Comparison of ENCODE assay signal across 8 cellular contexts in the genomic region with DNA sequence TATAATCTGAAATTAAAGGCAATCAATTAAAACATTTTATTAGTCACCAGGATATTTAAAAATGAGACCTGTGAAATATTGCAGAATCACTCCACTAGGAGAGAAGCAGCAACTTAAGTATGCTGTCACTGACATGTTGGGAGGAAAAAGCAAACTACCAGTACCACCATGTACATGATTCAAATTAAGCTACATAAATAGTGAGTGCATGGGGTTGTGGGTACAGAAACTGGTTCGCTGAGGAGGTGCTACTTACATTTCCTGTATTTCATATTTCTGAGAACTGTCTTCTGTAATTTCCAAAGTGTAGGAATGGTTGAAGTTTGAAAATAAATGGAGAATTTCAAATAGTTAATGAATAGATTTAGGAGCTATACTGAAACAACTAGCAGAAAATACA. TPM values are rescaled to one million over a fixed set of nuclear protein-coding genes. Genes with fewer than 3 reads are reported as not detected.
DNase-seq lines count a peak whose midpoint lies in the region; ATAC-seq, FAIRE-seq and TF ChIP-seq lines count a peak whose summit lies in the region.

No MANE protein-coding gene starts in this region.

- H3K4me1 ChIP-seq in Caco-2 (peaks cover 9% of the 10 kb centered on the region; the same call in 1 of the 2 replicates), HUES48 (ENCODE audit: control insufficient read depth, insufficient read depth, low read length) (peaks cover 29% of the 10 kb centered on the region), mammary epithelial cell (ENCODE audit: insufficient read depth, low read length) (peaks cover 18% of the 10 kb centered on the region), pancreas (peaks cover 10 to 45% (median 30%) of the 10 kb centered on the region in 3 donors)

- CTCF ChIA-PET in Caco-2 (lab: Charles Lee) = no interaction called here
- CTCF ChIA-PET in mammary epithelial cell (lab: Charles Lee; ENCODE audit: low non-redundant PET) = no interaction called here
- CTCF ChIA-PET in GM10248 (lab: Yijun Ruan, JAX) = interaction anchor here (0.8 to 2.7 kb wide), 12 partner anchors 16 to 853 kb away, joined by 3 to 15 read pairs (median 4); no protein-coding TSS in a partner anchor

- TF ChIP-seq CTCF in Caco-2 (IDR thresholded peaks at IDR 0.05; ENCODE audit: insufficient read depth in 1 of 2, low read depth in 1 of 2, low read length in 1 of 2, severe bottlenecking in 1 of 2, unreplicated experiment in 1 of 2) (no peak), mammary epithelial cell (conservative IDR thresholded peaks at IDR 0.05 in 1 of 2, IDR thresholded peaks at IDR 0.05 in 1 of 2; ENCODE audit: extremely low read depth in 1 of 2, insufficient read depth in 1 of 2, low read depth in 1 of 2, low read length in 2 of 2) (no peak), pancreas (IDR thresholded peaks at IDR 0.05) (no peak), GM10248 (IDR thresholded peaks at IDR 0.05; ENCODE audit: control extremely low read depth, extremely low read depth, low read depth, missing control alignments) (no peak)

- no peak overlapping the region for H3K27ac Mint-ChIP-seq in Caco-2 (ENCODE audit: unreplicated experiment)

- no peaks in the 10 kb centered on the region for H3K36me3 ChIP-seq in Caco-2 (ENCODE audit: control insufficient read depth, insufficient read depth, low read length)
- no peaks in the 10 kb centered on the region for H3K36me3 ChIP-seq in HUES48 (ENCODE audit: control insufficient read depth, insufficient read depth, low read length)
- H3K36me3 ChIP-seq in mammary epithelial cell (ENCODE audit: insufficient read depth, low read length) = no peaks in the 10 kb centered on the region
- no peaks in the 10 kb centered on the region for H3K36me3 ChIP-seq in pancreas

- no TSS peak for BruUV-seq in Caco-2 (replicated peaks; lab: Mats Ljungman, UMichigan)
- no TSS peak for BruUV-seq in mammary epithelial cell (replicated peaks; lab: Mats Ljungman, UMichigan)

- no peak for DNase-seq in Caco-2
- no peak for DNase-seq in mammary epithelial cell
- DNase-seq in pancreas = no peak
- DNase-seq in GM10248 (ENCODE audit: extremely low spot score) = no peak
- DNase-seq in T-helper 9 cell = no peak

- H3K4me3 ChIP-seq in Caco-2 (ENCODE audit: low read depth, low read length) = no peak overlapping the region
- peak overlapping the region; percentile 84; the same call in 1 of the 2 replicates for H3K4me3 ChIP-seq in HUES48 (ENCODE audit: low read depth, low read length)
- peak overlapping the region in 1 of 3 experiments; percentile 97 for H3K4me3 ChIP-seq in mammary epithelial cell (replicated peaks in 1 of 3; ENCODE audit: insufficient read depth in 1 of 3, low read depth in 2 of 3, low read length in 3 of 3)
- peak overlapping the region in 2 of 4 donors; percentile 60 to 90 for H3K4me3 ChIP-seq in pancreas

- dilution Hi-C loops in mammary epithelial cell (cut with HindIII; ENCODE audit: low sequenced_read_pairs) = no loop called here

- no peak overlapping the region for H2AFZ ChIP-seq in mammary epithelial cell (ENCODE audit: low read depth, low read length)

- intact Hi-C loops in Caco-2 (cut with micrococcal nuclease; ENCODE audit: unreplicated experiment) (loop anchor here (2.0 to 5.0 kb wide), 3 partner anchors 142 to 854 kb away; no protein-coding TSS in a partner anchor), mammary epithelial cell (cut with micrococcal nuclease) (no loop called here), pancreas (cut with DNase I) (loop anchor here in 2 of 3 donors (10.0 kb wide), 2 partner anchors 54 to 64 kb away; no protein-coding TSS in a partner anchor)

- no peak overlapping the region for H3K9ac ChIP-seq in HUES48 (ENCODE audit: low read depth, low read length)
- peak overlapping the region; percentile 99 for H3K9ac ChIP-seq in mammary epithelial cell (ENCODE audit: insufficient read depth, low read length)

- H3K4me2 ChIP-seq in mammary epithelial cell (ENCODE audit: insufficient read depth, low read depth, low read length) = peak overlapping the region; percentile 74

- H3K27ac ChIP-seq in HUES48 (ENCODE audit: low read depth, low read length) (no peak overlapping the region), mammary epithelial cell (ENCODE audit: insufficient read depth, low read depth, low read length) (peak overlapping the region; percentile 97), pancreas (peak overlapping the region; percentile 99 to 100 (median 100))

- 100% methylated on average over 1 of the region's 1 CpG for WGBS in mammary epithelial cell (ENCODE audit: low coverage, missing lambda C conversion rate)
- WGBS in pancreas, 2 donors = 36 to 44% methylated on average over 1 of the region's 1 CpG

- ATAC-seq in pancreas = no peak
- no peak for ATAC-seq in HG03095 (IDR thresholded peaks at IDR 0.05; ENCODE audit: unreplicated experiment)
- ATAC-seq in GM19023 (IDR thresholded peaks at IDR 0.05; ENCODE audit: unreplicated experiment) = no peak

- in situ Hi-C loops in mammary epithelial cell (cut with MboI; ENCODE audit: low sequenced_read_pairs in 2 of 2) = loop anchor here in 1 of 2 donors (25.0 kb wide), 2 partner anchors 97 to 547 kb away; partner anchors contain the start of gene GPD2

- H3K4me3 Mint-ChIP-seq in Caco-2 (ENCODE audit: unreplicated experiment) = peak overlapping the region; percentile 87

- no peaks in the 10 kb centered on the region for H3K27me3 Mint-ChIP-seq in Caco-2 (ENCODE audit: insufficient read depth, unreplicated experiment)

- H3K9me3 ChIP-seq in Caco-2 = no peaks in the 10 kb centered on the region
- no peaks in the 10 kb centered on the region for H3K9me3 ChIP-seq in HUES48 (ENCODE audit: control insufficient read depth, insufficient read depth, low read length)
- H3K9me3 ChIP-seq in mammary epithelial cell (replicated peaks; ENCODE audit: insufficient read depth, low read length) = no peaks in the 10 kb centered on the region
- H3K9me3 ChIP-seq in pancreas = no peaks in the 10 kb centered on the region

- no peaks in the 10 kb centered on the region for H3K4me1 Mint-ChIP-seq in Caco-2 (ENCODE audit: low read depth, unreplicated experiment)

- peaks cover 12% of the 10 kb centered on the region for H3K36me3 Mint-ChIP-seq in Caco-2 (ENCODE audit: insufficient read depth, unreplicated experiment)

- FAIRE-seq in pancreas (lab: Jason Lieb, UNC) = no peak

- POLR2A ChIA-PET in Caco-2 (lab: Charles Lee) (no interaction called here), GM10248 (lab: Yijun Ruan, JAX) (no interaction called here)

- peaks cover 6% of the 10 kb centered on the region for H3K79me2 ChIP-seq in mammary epithelial cell (ENCODE audit: insufficient read depth, low read length)

- no peaks in the 10 kb centered on the region for H3K9me3 Mint-ChIP-seq in Caco-2 (ENCODE audit: unreplicated experiment)

- H4K20me1 ChIP-seq in mammary epithelial cell (ENCODE audit: insufficient read depth, low read length) = no peaks in the 10 kb centered on the region

- H3K27me3 ChIP-seq in Caco-2 (replicated peaks; ENCODE audit: control insufficient read depth, insufficient read depth, low read length) = no peaks in the 10 kb centered on the region
- H3K27me3 ChIP-seq in HUES48 (ENCODE audit: control insufficient read depth, insufficient read depth, low read length) = peaks cover 41% of the 10 kb centered on the region
- H3K27me3 ChIP-seq in mammary epithelial cell (ENCODE audit: insufficient read depth, low read length) = no peaks in the 10 kb centered on the region
- H3K27me3 ChIP-seq in pancreas = no peaks in the 10 kb centered on the region

RNA-seq across cellular contexts. Expression of gene NR4A2, which starts 7.9 kb away (rescaled TPM):
- 0.91 and 0.97 TPM in 2 replicates for total RNA-seq in Caco-2 (2022)
- 1 to 10 TPM in 1 of 2 donors, under 1 TPM in 1; 0.50 to 1.3 TPM for total RNA-seq in mammary epithelial cell
- 0.26 TPM for polyA plus RNA-seq in mammary epithelial cell
- polyA minus RNA-seq in mammary epithelial cell = not detected
- 10 to 100 TPM in 1 of 6 donors, 1 to 10 TPM in 5; 1.3 to 18.0 (median 3.2) TPM for total RNA-seq in pancreas
- 1 to 10 TPM; 4.1 to 4.8 TPM for polyA plus RNA-seq in pancreas
